ENCODE assay signal across 13 cellular contexts in the genomic region with DNA sequence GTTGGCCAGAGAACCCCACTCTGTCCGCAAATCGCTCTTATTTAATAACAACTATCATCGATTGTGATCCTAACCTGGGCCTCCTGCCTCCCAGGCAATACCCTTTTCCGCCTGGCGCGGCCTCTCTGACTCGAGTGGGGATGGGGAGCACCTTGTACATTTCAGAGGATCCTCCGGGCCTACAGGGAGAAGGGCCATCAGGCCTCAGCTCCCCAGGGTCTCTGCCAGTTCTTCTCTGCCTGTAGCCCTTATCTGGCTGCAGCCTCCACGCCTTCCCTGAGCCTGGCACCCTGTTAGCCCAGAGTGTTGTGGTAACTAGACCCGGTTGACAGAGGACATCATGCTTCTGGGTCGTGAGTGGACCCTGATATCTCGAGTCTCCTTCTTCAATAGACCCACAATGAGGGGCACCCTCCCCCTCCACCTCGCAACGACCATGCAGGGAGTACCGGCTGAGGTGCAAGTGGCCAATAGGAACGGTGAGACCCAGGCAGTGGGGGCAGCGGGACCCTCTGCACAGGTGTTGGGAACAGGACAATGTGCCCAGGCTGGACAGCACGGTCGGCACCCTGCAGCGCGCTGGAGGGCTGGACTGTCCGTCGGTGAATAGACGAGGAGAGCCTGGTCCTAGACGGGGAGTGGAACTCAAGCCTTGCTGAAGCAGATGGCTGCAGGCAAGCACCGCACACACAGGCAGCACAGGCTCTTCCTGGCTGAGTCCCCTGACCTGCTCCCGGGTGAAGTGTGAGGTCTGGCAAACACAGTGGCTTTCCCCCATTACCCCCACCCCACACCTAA. TPM values are rescaled to one million over a fixed set of nuclear protein-coding genes. Genes with fewer than 3 reads are reported as not detected.
DNase-seq lines count a peak whose midpoint lies in the region; ATAC-seq and TF ChIP-seq lines count a peak whose summit lies in the region.
"Had no signal": no experiment of that assay in that cellular context is flagged by ENCODE, and none has a peak within 500 bp of the region (broad histone marks: within the 10 kb centered on the region; RNA-seq: fewer than 3 reads in every experiment).

No MANE protein-coding gene starts in this region.

- no peak overlapping the region for H3K56ac ChIP-seq in mesendoderm (ENCODE audit: low read length)

- ATAC-seq in stimulated activated naive CD8-positive, alpha-beta T cell treated with anti-CD3 and anti-CD28 coated beads, Interleukin-15, Interleukin-2, amounts not matched to agents 100 U/mL and 50 U/mL, for 24 hours: no peak
- ATAC-seq in GM18861 (IDR thresholded peaks at IDR 0.05; ENCODE audit: unreplicated experiment): no peak
- ATAC-seq in GM18909 (IDR thresholded peaks at IDR 0.05; ENCODE audit: poor library complexity, unreplicated experiment): no peak
- ATAC-seq: activated CD4-positive, CD25-positive, alpha-beta regulatory T cell treated with anti-CD3 and anti-CD28 coated beads, Interleukin-2, amount 50 U/mL, for 24 hours had no signal

- no peak overlapping the region for H4K5ac ChIP-seq in mesendoderm (ENCODE audit: low read length)

- no CpG with 5 or more reads among the region's 27 CpGs for WGBS in mesendoderm (ENCODE audit: extremely low coverage, insufficient coverage, low lambda C conversion rate)

- peaks cover 15% of the 10 kb centered on the region for H3K27me3 Mint-ChIP-seq in stimulated activated naive CD8-positive, alpha-beta T cell treated with anti-CD3 and anti-CD28 coated beads, Interleukin-15, Interleukin-2, amounts not matched to agents 100 ng/mL and 50 ng/mL, for 24 hours

- H2AK5ac ChIP-seq in mesendoderm (ENCODE audit: low read length): no peak overlapping the region

- no peak for TF ChIP-seq CTCF in brain microvascular endothelial cell (IDR thresholded peaks at IDR 0.05; ENCODE audit: low read depth, low read length, missing control alignments)
- TF ChIP-seq CTCF in vagina (IDR thresholded peaks at IDR 0.05): no peak

- H3K79me2 ChIP-seq in mesendoderm (ENCODE audit: control insufficient read depth, insufficient read depth, low read length): no peaks in the 10 kb centered on the region

- DNase-seq in stimulated activated naive CD8-positive, alpha-beta T cell treated with anti-CD3 and anti-CD28 coated beads, Interleukin-15, Interleukin-2, amounts not matched to agents 100 U/mL and 50 U/mL, for 24 hours: no peak
- DNase-seq in brain microvascular endothelial cell (no peak), mesendoderm (no peak), vagina (ENCODE audit: extremely low spot score in 2 of 2) (no peak), GM03348 (ENCODE audit: low spot score) (no peak)
- DNase-seq: Calu3, cerebellar nuclear complex had no signal

- peak overlapping the region; percentile 46 for H3K4me2 ChIP-seq in mesendoderm (ENCODE audit: low read length)

- H3K36me3 ChIP-seq in brain microvascular endothelial cell (replicated peaks) (no peaks in the 10 kb centered on the region), mesendoderm (ENCODE audit: control insufficient read depth, insufficient read depth, low read length) (no peaks in the 10 kb centered on the region), vagina (no peaks in the 10 kb centered on the region)

- H3K4me3 ChIP-seq in brain microvascular endothelial cell (ENCODE audit: low read depth, low read length) (peak overlapping the region; percentile 31), mesendoderm (ENCODE audit: low read length) (no peak overlapping the region), vagina (peak overlapping the region; percentile 32 to 36)

- H3K27me3 ChIP-seq in brain microvascular endothelial cell (replicated peaks) (peaks cover 19% of the 10 kb centered on the region), mesendoderm (ENCODE audit: insufficient read depth, low read length, poor library complexity) (no peaks in the 10 kb centered on the region), vagina (peaks cover 6% of the 10 kb centered on the region)

- no peaks in the 10 kb centered on the region for H3K36me3 Mint-ChIP-seq in stimulated activated naive CD8-positive, alpha-beta T cell treated with anti-CD3 and anti-CD28 coated beads, Interleukin-15, Interleukin-2, amounts not matched to agents 100 ng/mL and 50 ng/mL, for 24 hours (ENCODE audit: low read depth)

- no peaks in the 10 kb centered on the region for H3K9me3 ChIP-seq in vagina

- H2BK5ac ChIP-seq in mesendoderm (ENCODE audit: low read length): no peak overlapping the region

- H3K23ac ChIP-seq in mesendoderm (ENCODE audit: low read length): no peak overlapping the region

- peaks cover 46% of the 10 kb centered on the region for H3K4me1 Mint-ChIP-seq in stimulated activated naive CD8-positive, alpha-beta T cell treated with anti-CD3 and anti-CD28 coated beads, Interleukin-15, Interleukin-2, amounts not matched to agents 100 ng/mL and 50 ng/mL, for 24 hours (ENCODE audit: low read depth)

- H2BK120ac ChIP-seq in mesendoderm (ENCODE audit: low read depth, low read length): no peak overlapping the region

- intact Hi-C loops in vagina (cut with DNase I): no loop called here

- peak overlapping the region; percentile 33 for H3K9ac ChIP-seq in mesendoderm (ENCODE audit: low read length)

- H2BK15ac ChIP-seq in mesendoderm (replicated peaks; ENCODE audit: low read depth): no peak overlapping the region

- peaks cover 3% of the 10 kb centered on the region for H3K4me1 ChIP-seq in mesendoderm (ENCODE audit: control insufficient read depth, low read depth, low read length)
- H3K4me1 ChIP-seq in vagina: peaks cover 14% of the 10 kb centered on the region

- H3K4me3 Mint-ChIP-seq in stimulated activated naive CD8-positive, alpha-beta T cell treated with anti-CD3 and anti-CD28 coated beads, Interleukin-15, Interleukin-2, amounts not matched to agents 100 ng/mL and 50 ng/mL, for 24 hours: peak overlapping the region; percentile 67

- H3K27ac ChIP-seq in brain microvascular endothelial cell (no peak overlapping the region), mesendoderm (ENCODE audit: low read depth, low read length) (no peak overlapping the region), vagina (no peak overlapping the region)

- no peak overlapping the region for H3K4ac ChIP-seq in mesendoderm (ENCODE audit: low read depth, low read length)

- no peak for TF ChIP-seq POLR2A in vagina (IDR thresholded peaks at IDR 0.05)

- in situ Hi-C loops in brain microvascular endothelial cell (cut with HindIII; ENCODE audit: low pct_ligation_motif_present, low sequenced_read_pairs): no loop called here

- no peaks in the 10 kb centered on the region for H3K9me3 Mint-ChIP-seq in stimulated activated naive CD8-positive, alpha-beta T cell treated with anti-CD3 and anti-CD28 coated beads, Interleukin-15, Interleukin-2, amounts not matched to agents 100 ng/mL and 50 ng/mL, for 24 hours

- H3K79me1 ChIP-seq in mesendoderm (ENCODE audit: low read length): no peaks in the 10 kb centered on the region

- H3K18ac ChIP-seq in mesendoderm (ENCODE audit: low read length): no peak overlapping the region

- H4K8ac ChIP-seq in mesendoderm (ENCODE audit: low read depth, low read length): no peak overlapping the region

- H3K27ac Mint-ChIP-seq in stimulated activated naive CD8-positive, alpha-beta T cell treated with anti-CD3 and anti-CD28 coated beads, Interleukin-15, Interleukin-2, amounts not matched to agents 100 ng/mL and 50 ng/mL, for 24 hours: no peak overlapping the region

RNA-seq across cellular contexts. Expression of a gene that starts 7.1 kb away (rescaled TPM):
- polyA plus RNA-seq in mesendoderm (2013, experiment 1 of 2): 3.8 TPM
- 4.4 TPM for polyA plus RNA-seq in mesendoderm (2013, experiment 2 of 2)
- 67.0 TPM for total RNA-seq in vagina

RNA-seq across cellular contexts. Expression of a gene that starts 11.5 kb away (rescaled TPM):
- polyA plus RNA-seq in mesendoderm (2013, experiment 1 of 2): 1.4 TPM
- 1.5 TPM for polyA plus RNA-seq in mesendoderm (2013, experiment 2 of 2)
- not detected for total RNA-seq in vagina
- total RNA-seq: Calu3, M059J, OCI-LY7 had no signal

RNA-seq across cellular contexts. Expression of a gene that starts 43.2 kb away (rescaled TPM):
- 6.4 TPM for polyA plus RNA-seq in mesendoderm (2013, experiment 1 of 2)
- 5.3 TPM for polyA plus RNA-seq in mesendoderm (2013, experiment 2 of 2)
- total RNA-seq in vagina: 8.1 TPM
- total RNA-seq: Calu3, M059J had no signal

RNA-seq across cellular contexts. Expression of a gene that starts 49.6 kb away (rescaled TPM):
- 665 TPM for polyA plus RNA-seq in mesendoderm (2013, experiment 1 of 2)
- polyA plus RNA-seq in mesendoderm (2013, experiment 2 of 2): 652 TPM
- not detected for total RNA-seq in vagina
- total RNA-seq: Calu3, M059J, OCI-LY7 had no signal

RNA-seq across cellular contexts. Expression of a gene that starts 54.6 kb away (rescaled TPM):
- polyA plus RNA-seq in mesendoderm (2013, experiment 1 of 2): 6.0 TPM
- 6.4 TPM for polyA plus RNA-seq in mesendoderm (2013, experiment 2 of 2)
- total RNA-seq in vagina: 7.1 TPM
